In the genomic region with DNA sequence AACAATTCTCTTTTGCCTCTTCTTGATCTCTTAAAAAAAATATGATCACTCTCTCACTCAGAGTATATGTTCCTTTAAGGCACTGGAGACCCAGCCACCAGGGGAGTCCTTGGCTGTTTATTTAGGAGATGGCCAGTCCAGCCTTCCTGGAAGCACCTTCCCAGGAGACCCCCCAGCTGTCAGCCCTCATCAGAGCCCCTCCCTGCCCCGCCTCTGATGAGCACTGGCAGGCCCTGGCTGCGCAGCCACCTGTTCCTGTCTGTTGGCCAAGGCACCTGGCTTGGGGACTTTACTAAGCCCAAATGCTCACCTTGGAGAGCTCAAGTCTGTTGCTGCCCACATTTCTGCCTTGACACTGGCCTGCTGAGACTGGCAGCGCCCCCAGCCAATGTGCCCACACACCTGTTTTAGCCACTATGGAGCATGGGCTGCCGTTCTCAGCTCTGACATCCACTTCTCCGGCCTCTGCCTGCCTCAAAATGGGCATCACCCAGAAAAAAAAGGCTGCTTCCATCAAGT, we compare ENCODE assay signal across 24 cellular contexts.
"Had no signal": no experiment of that assay in that cellular context is flagged by ENCODE, and none has a peak within 500 bp of the region (broad histone marks: within the 10 kb centered on the region; RNA-seq: fewer than 3 reads in every experiment).

No MANE protein-coding gene starts in this region.

- H3K9me3 ChIP-seq: left lung, prostate gland, thoracic aorta, upper lobe of left lung had no signal

- H3K27me3 Mint-ChIP-seq: activated T-helper 17 cell treated with anti-CD3 and anti-CD28 coated beads, Interleukin-2, amount 50 U/mL, for 72 hours; dendritic cell treated with granulocyte-macrophage colony-stimulating factor and Interleukin-4, amounts not matched to agents 40 ng/mL and 50 ng/mL, for 4 days; naive thymus-derived CD4-positive, alpha-beta T cell; stimulated activated naive B cell treated with anti-CD40 and anti-IgM and Interleukin-4, amounts not matched to agents 10 μg/mL and 1 μg/mL and 100 μg/mL, for 72 hours had no signal

- H3K27me3 ChIP-seq: hepatocyte, left lung, upper lobe of left lung had no signal

- H3K27ac Mint-ChIP-seq: activated CD8-positive, alpha-beta T cell treated with anti-CD3 and anti-CD28 coated beads, Interleukin-2, amount 10 ng/mL, durations not matched to agents 7 days and 5 days; activated T-helper 17 cell treated with anti-CD3 and anti-CD28 coated beads, Interleukin-2, amount 50 U/mL, for 72 hours; dendritic cell treated with granulocyte-macrophage colony-stimulating factor and Interleukin-4, amounts not matched to agents 40 ng/mL and 50 ng/mL, for 4 days; stimulated activated naive B cell treated with anti-CD40 and anti-IgM and Interleukin-4, amounts not matched to agents 10 μg/mL and 1 μg/mL and 100 μg/mL, for 72 hours had no signal

- H3K27ac ChIP-seq: hepatocyte, left lung, prostate gland, thoracic aorta, upper lobe of left lung had no signal

- H3K4me3 Mint-ChIP-seq: activated CD8-positive, alpha-beta T cell treated with anti-CD3 and anti-CD28 coated beads, Interleukin-2, amount 10 ng/mL, durations not matched to agents 7 days and 5 days; activated T-helper 17 cell treated with anti-CD3 and anti-CD28 coated beads, Interleukin-2, amount 50 U/mL, for 72 hours; dendritic cell treated with granulocyte-macrophage colony-stimulating factor and Interleukin-4, amounts not matched to agents 40 ng/mL and 50 ng/mL, for 4 days; naive thymus-derived CD4-positive, alpha-beta T cell; neural crest cell; stimulated activated naive B cell treated with anti-CD40 and anti-IgM and Interleukin-4, amounts not matched to agents 10 μg/mL and 1 μg/mL and 100 μg/mL, for 72 hours had no signal

- H3K9me3 Mint-ChIP-seq: activated T-helper 17 cell treated with anti-CD3 and anti-CD28 coated beads, Interleukin-2, amount 50 U/mL, for 72 hours; dendritic cell treated with granulocyte-macrophage colony-stimulating factor and Interleukin-4, amounts not matched to agents 40 ng/mL and 50 ng/mL, for 4 days; naive thymus-derived CD4-positive, alpha-beta T cell; neural crest cell; stimulated activated naive B cell treated with anti-CD40 and anti-IgM and Interleukin-4, amounts not matched to agents 10 μg/mL and 1 μg/mL and 100 μg/mL, for 72 hours had no signal

- ATAC-seq: activated CD4-positive, CD25-positive, alpha-beta regulatory T cell treated with anti-CD3 and anti-CD28 coated beads, Interleukin-2, amount 50 U/mL, for 24 hours; activated CD8-positive, alpha-beta T cell treated with anti-CD3 and anti-CD28 coated beads, Interleukin-2, amount 10 ng/mL, durations not matched to agents 7 days and 5 days; activated T-helper 17 cell treated with anti-CD3 and anti-CD28 coated beads, Interleukin-2, amount 50 U/mL, for 72 hours; left lung; naive thymus-derived CD4-positive, alpha-beta T cell; stimulated activated naive B cell treated with anti-CD40 and anti-IgM and Interleukin-4, amounts not matched to agents 10 μg/mL and 1 μg/mL and 100 μg/mL, for 72 hours had no signal

- DNase-seq: activated CD4-positive, alpha-beta T cell treated with anti-CD3 and anti-CD28 coated beads, Interleukin-2, amount 50 U/mL, for 1 hour; activated CD8-positive, alpha-beta T cell treated with anti-CD3 and anti-CD28 coated beads, Interleukin-2, amount 10 ng/mL, durations not matched to agents 7 days and 5 days; activated naive CD4-positive, alpha-beta T cell treated with Interleukin-2 at 50 U/mL for 16 hours; activated T-cell treated with anti-CD3 and anti-CD28 coated beads, Interleukin-2, amount 50 U/mL, for 1 hour; amygdala; effector CD4-positive, alpha-beta T cell; foreskin fibroblast; kidney glomerular epithelial cell; left lung; naive thymus-derived CD4-positive, alpha-beta T cell; stimulated activated CD4-positive, alpha-beta T cell treated with anti-CD3 and anti-CD28 coated beads, Interleukin-2, amount 100 ng/mL, for 48 hours; stimulated activated CD8-positive, alpha-beta memory T cell treated with anti-CD3 and anti-CD28 coated beads, Interleukin-4, amount 100 ng/mL, for 48 hours; stimulated activated naive B cell treated with anti-CD40 and anti-IgM and Interleukin-4, amounts not matched to agents 10 μg/mL and 1 μg/mL and 100 μg/mL, for 72 hours; SW 1271 had no signal

- FAIRE-seq: bronchial epithelial cell, endometrium had no signal
